In the genomic region with DNA sequence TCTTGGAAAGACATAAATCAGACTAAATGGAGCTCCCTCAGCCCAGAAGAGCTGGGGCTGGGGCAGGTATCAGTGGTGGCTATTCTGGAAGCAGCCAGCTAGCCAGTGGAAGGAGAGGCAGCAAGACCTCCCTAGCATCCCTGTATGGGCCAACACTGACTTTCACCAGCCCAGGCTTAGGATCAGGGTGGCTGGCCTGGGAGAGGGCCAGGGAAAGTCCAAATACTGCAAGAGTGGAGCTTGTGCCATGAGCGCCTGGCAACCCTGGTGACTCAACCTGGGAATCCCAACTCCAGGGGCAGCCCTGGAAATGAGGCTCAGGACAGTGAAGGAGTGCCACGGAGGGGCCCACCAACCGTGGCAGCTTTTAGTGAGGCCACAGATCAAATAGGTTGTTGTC, we compare ENCODE assay signal across 8 cellular contexts. TPM values are rescaled to one million over a fixed set of nuclear protein-coding genes. Genes with fewer than 3 reads are reported as not detected.
DNase-seq lines count a peak whose midpoint lies in the region; ATAC-seq and TF ChIP-seq lines count a peak whose summit lies in the region.

No MANE protein-coding gene starts in this region.

- H3K79me2 ChIP-seq in ACC112 (ENCODE audit: control insufficient read depth, insufficient read depth, low read length, unreplicated experiment) = no peaks in the 10 kb centered on the region

- no peak for TF ChIP-seq CTCF in chondrocyte (IDR thresholded peaks at IDR 0.05)

- no peaks in the 10 kb centered on the region for H3K27me3 Mint-ChIP-seq in chondrocyte (ENCODE audit: low read depth)

- H3K9ac ChIP-seq in HUES6 (ENCODE audit: low read length) = no peak overlapping the region

- peak overlapping the region; percentile 92 for H3K27ac Mint-ChIP-seq in chondrocyte (ENCODE audit: unreplicated experiment)

- H3K27ac ChIP-seq in ACC112 (ENCODE audit: low read depth, low read length) (peak overlapping the region; percentile 95), HUES6 (ENCODE audit: low read depth, low read length) (no peak overlapping the region), muscle layer of duodenum (ENCODE audit: low read length) (peak overlapping the region; percentile 88)

- no peak for DNase-seq in chondrocyte (ENCODE audit: low spot score)
- no peak for DNase-seq in NOMO-1 treated with DMSO at 0.1 percent for 48 hours (lab: John Stamatoyannopoulos, UW; ENCODE audit: unreplicated experiment)
- DNase-seq in SKM-1 (lab: John Stamatoyannopoulos, UW; ENCODE audit: unreplicated experiment) = no peak

- no peaks in the 10 kb centered on the region for H3K9me3 ChIP-seq in HUES6 (ENCODE audit: control insufficient read depth, insufficient read depth, low read depth, low read length)
- H3K9me3 ChIP-seq in muscle layer of duodenum (ENCODE audit: control insufficient read depth in 1 of 2, low read length in 2 of 2) = no peaks in the 10 kb centered on the region

- H2AFZ ChIP-seq in ACC112 (ENCODE audit: low read length, unreplicated experiment) = no peak overlapping the region

- no peaks in the 10 kb centered on the region for H3K36me3 Mint-ChIP-seq in chondrocyte (ENCODE audit: low read depth)

- no peaks in the 10 kb centered on the region for H3K36me3 ChIP-seq in ACC112 (ENCODE audit: insufficient read depth, low read length)
- no peaks in the 10 kb centered on the region for H3K36me3 ChIP-seq in HUES6 (ENCODE audit: control insufficient read depth, insufficient read depth, low read length)
- no peaks in the 10 kb centered on the region for H3K36me3 ChIP-seq in muscle layer of duodenum (ENCODE audit: control insufficient read depth in 1 of 2, insufficient read depth in 2 of 2, low read length in 2 of 2)

- H3K4me1 Mint-ChIP-seq in chondrocyte (ENCODE audit: low read depth) = peaks cover 47% of the 10 kb centered on the region

- H3K4me1 ChIP-seq in ACC112 (ENCODE audit: control insufficient read depth, insufficient read depth, low read length, unreplicated experiment) (peaks cover 54% of the 10 kb centered on the region), HUES6 (ENCODE audit: control insufficient read depth, insufficient read depth, low read length) (peaks cover 20% of the 10 kb centered on the region), muscle layer of duodenum (ENCODE audit: control insufficient read depth in 1 of 2, insufficient read depth in 2 of 2, low read length in 2 of 2) (peaks cover 23 to 36% of the 10 kb centered on the region in 2 donors)

- H3K4me3 Mint-ChIP-seq in chondrocyte (ENCODE audit: unreplicated experiment) = no peak overlapping the region

- H3K27me3 ChIP-seq in ACC112 (ENCODE audit: insufficient read depth, low read length) (no peaks in the 10 kb centered on the region), HUES6 (ENCODE audit: control insufficient read depth, insufficient read depth, low read length) (peaks cover 5% of the 10 kb centered on the region; the same call in 1 of the 2 replicates), muscle layer of duodenum (ENCODE audit: low read depth, low read length) (no peaks in the 10 kb centered on the region)

- H3K9me3 Mint-ChIP-seq in chondrocyte (ENCODE audit: low read depth) = no peaks in the 10 kb centered on the region

- ATAC-seq in GM21515 (IDR thresholded peaks at IDR 0.05; ENCODE audit: unreplicated experiment) = no peak
- no peak for ATAC-seq in HG03520 (IDR thresholded peaks at IDR 0.05; ENCODE audit: unreplicated experiment)

- peak overlapping the region; percentile 86 for H3K4me3 ChIP-seq in ACC112 (ENCODE audit: low read depth, low read length)
- peak overlapping the region; percentile 73; the same call in 1 of the 2 replicates for H3K4me3 ChIP-seq in HUES6 (ENCODE audit: low read depth, low read length)
- no peak overlapping the region for H3K4me3 ChIP-seq in muscle layer of duodenum (ENCODE audit: low read depth in 1 of 2, low read length in 2 of 2)

RNA-seq across cellular contexts. Expression of a gene that starts 7.6 kb away (rescaled TPM):
- 10.8 to 17.8 TPM (median 16.3 TPM) in 3 replicates for total RNA-seq in chondrocyte

RNA-seq across cellular contexts. Expression of a gene that starts 45.2 kb away (rescaled TPM):
- not detected in 3 replicates for total RNA-seq in chondrocyte

RNA-seq across cellular contexts. Expression of a gene that starts 58.6 kb away (rescaled TPM):
- 27.7 to 30.7 TPM (median 27.8 TPM) in 3 replicates for total RNA-seq in chondrocyte

Comparison
In these comparisons a context has a peak if more than half of its experiments do, and no peak if none do; other contexts are left out.
1. H3K4me3 ChIP-seq: peak in ACC112 (single experiment) and HUES6 (single experiment); none in muscle layer of duodenum (0 of 2).